1 cellular context compared by ENCODE assay signal in the genomic region with DNA sequence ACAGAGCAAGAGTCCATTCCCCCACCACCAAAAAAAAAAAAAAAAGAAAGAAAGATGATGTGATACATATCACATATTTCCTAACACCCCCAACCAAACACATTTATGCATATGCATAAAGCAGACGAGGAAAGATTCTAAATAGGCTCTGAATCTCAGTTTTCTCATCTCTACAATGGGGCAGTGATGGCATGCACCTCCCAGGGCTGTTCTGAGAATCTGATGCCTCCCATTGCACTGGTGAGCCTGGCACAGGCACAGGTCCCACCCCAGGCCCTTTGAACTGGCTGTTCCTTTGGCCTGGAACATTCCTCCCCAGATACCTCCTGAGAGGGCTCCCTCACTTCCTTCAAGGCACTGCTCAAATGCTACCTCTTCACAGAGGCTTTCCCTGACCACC.
TF ChIP-seq lines count a peak whose summit lies in the region.

No MANE protein-coding gene starts in this region.

TF ChIP-seq in K562, 482 proteins besides CTCF, POLR2A, EP300 and RAD21:
- TF ChIP-seq, protein P1, sequence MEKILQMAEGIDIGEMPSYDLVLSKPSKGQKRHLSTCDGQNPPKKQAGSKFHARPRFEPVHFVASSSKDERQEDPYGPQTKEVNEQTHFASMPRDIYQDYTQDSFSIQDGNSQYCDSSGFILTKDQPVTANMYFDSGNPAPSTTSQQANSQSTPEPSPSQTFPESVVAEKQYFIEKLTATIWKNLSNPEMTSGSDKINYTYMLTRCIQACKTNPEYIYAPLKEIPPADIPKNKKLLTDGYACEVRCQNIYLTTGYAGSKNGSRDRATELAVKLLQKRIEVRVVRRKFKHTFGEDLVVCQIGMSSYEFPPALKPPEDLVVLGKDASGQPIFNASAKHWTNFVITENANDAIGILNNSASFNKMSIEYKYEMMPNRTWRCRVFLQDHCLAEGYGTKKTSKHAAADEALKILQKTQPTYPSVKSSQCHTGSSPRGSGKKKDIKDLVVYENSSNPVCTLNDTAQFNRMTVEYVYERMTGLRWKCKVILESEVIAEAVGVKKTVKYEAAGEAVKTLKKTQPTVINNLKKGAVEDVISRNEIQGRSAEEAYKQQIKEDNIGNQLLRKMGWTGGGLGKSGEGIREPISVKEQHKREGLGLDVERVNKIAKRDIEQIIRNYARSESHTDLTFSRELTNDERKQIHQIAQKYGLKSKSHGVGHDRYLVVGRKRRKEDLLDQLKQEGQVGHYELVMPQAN (IDR thresholded peaks at IDR 0.05; ENCODE audit: borderline replicate concordance) = no peak
- peak; percentile 38 for TF ChIP-seq POLR2B (IDR thresholded peaks at IDR 0.05; ENCODE audit: low read depth, partially characterized antibody)
- TF ChIP-seq BRD4 (IDR thresholded peaks at IDR 0.05) = no peak
- no peak for TF ChIP-seq ZSCAN32 (CRISPR knock-in tag; IDR thresholded peaks at IDR 0.05)
- TF ChIP-seq BCOR (IDR thresholded peaks at IDR 0.05) = peak; percentile 73; the same call in 1 of the 2 replicates
- TF ChIP-seq ADNP (tag; IDR thresholded peaks at IDR 0.05) = peak; percentile 78
- peak; percentile 65 for TF ChIP-seq RBM25 (IDR thresholded peaks at IDR 0.05; ENCODE audit: low read depth, low read length, severe bottlenecking)
- no peak for TF ChIP-seq PHB2 (IDR thresholded peaks at IDR 0.05; ENCODE audit: low read depth)
- no peak for TF ChIP-seq SOX6 (IDR thresholded peaks at IDR 0.05)
- TF ChIP-seq PCBP1 (IDR thresholded peaks at IDR 0.05; ENCODE audit: low read depth, low read length, poor library complexity, severe bottlenecking) = no peak
- no peak for TF ChIP-seq HDAC8 (tag; IDR thresholded peaks at IDR 0.05)
- no peak for TF ChIP-seq ZNF121 (CRISPR knock-in tag; conservative IDR thresholded peaks at IDR 0.05)
- TF ChIP-seq KDM1A (IDR thresholded peaks at IDR 0.05) = peak in 1 of 2 experiments; percentile 43; a peak in 1 of 4 replicates
- TF ChIP-seq, protein P2, sequence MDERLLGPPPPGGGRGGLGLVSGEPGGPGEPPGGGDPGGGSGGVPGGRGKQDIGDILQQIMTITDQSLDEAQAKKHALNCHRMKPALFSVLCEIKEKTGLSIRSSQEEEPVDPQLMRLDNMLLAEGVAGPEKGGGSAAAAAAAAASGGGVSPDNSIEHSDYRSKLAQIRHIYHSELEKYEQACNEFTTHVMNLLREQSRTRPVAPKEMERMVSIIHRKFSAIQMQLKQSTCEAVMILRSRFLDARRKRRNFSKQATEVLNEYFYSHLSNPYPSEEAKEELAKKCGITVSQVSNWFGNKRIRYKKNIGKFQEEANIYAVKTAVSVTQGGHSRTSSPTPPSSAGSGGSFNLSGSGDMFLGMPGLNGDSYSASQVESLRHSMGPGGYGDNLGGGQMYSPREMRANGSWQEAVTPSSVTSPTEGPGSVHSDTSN (CRISPR knock-in tag; IDR thresholded peaks at IDR 0.05; ENCODE audit: low read depth) = no peak
- TF ChIP-seq, protein P2 (tag; conservative IDR thresholded peaks at IDR 0.05; ENCODE audit: low read depth) = no peak
- no peak for TF ChIP-seq KAT2B (IDR thresholded peaks at IDR 0.05; ENCODE audit: low read depth, low read length)
- no peak for TF ChIP-seq LCOR (CRISPR knock-in tag; IDR thresholded peaks at IDR 0.05)
- no peak for TF ChIP-seq POLR2AphosphoS5 (IDR thresholded peaks at IDR 0.05; ENCODE audit: control insufficient read depth, insufficient read depth, low read depth, low read length)
- TF ChIP-seq CHD2 (IDR thresholded peaks at IDR 0.05; ENCODE audit: low read depth, low read length) = no peak
- TF ChIP-seq POLR2AphosphoS2 (IDR thresholded peaks at IDR 0.05; ENCODE audit: low read length) = 0 out of 2 replicates have a peak, but pooled peaks have one; percentile 60
- no peak for TF ChIP-seq ZNF644 (tag; IDR thresholded peaks at IDR 0.05; ENCODE audit: low read depth)
- TF ChIP-seq GATAD2B (IDR thresholded peaks at IDR 0.05; ENCODE audit: borderline replicate concordance) = no peak
- TF ChIP-seq, protein P3, sequence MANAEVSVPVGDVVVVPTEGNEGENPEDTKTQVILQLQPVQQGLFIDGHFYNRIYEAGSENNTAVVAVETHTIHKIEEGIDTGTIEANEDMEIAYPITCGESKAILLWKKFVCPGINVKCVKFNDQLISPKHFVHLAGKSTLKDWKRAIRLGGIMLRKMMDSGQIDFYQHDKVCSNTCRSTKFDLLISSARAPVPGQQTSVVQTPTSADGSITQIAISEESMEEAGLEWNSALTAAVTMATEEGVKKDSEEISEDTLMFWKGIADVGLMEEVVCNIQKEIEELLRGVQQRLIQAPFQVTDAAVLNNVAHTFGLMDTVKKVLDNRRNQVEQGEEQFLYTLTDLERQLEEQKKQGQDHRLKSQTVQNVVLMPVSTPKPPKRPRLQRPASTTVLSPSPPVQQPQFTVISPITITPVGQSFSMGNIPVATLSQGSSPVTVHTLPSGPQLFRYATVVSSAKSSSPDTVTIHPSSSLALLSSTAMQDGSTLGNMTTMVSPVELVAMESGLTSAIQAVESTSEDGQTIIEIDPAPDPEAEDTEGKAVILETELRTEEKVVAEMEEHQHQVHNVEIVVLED (CRISPR knock-in tag; IDR thresholded peaks at IDR 0.05) = no peak
- TF ChIP-seq NFE2 (IDR thresholded peaks at IDR 0.05; ENCODE audit: low read depth) = no peak
- no peak for TF ChIP-seq CEBPB (tag; IDR thresholded peaks at IDR 0.05)
- TF ChIP-seq DMBX1 (CRISPR knock-in tag; IDR thresholded peaks at IDR 0.05; ENCODE audit: borderline replicate concordance) = no peak
- TF ChIP-seq NBN (IDR thresholded peaks at IDR 0.05; ENCODE audit: low read depth) = no peak
- TF ChIP-seq CHCHD3 (CRISPR knock-in tag; IDR thresholded peaks at IDR 0.05) = no peak
- TF ChIP-seq, protein P4, sequence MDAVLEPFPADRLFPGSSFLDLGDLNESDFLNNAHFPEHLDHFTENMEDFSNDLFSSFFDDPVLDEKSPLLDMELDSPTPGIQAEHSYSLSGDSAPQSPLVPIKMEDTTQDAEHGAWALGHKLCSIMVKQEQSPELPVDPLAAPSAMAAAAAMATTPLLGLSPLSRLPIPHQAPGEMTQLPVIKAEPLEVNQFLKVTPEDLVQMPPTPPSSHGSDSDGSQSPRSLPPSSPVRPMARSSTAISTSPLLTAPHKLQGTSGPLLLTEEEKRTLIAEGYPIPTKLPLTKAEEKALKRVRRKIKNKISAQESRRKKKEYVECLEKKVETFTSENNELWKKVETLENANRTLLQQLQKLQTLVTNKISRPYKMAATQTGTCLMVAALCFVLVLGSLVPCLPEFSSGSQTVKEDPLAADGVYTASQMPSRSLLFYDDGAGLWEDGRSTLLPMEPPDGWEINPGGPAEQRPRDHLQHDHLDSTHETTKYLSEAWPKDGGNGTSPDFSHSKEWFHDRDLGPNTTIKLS (IDR thresholded peaks at IDR 0.05; ENCODE audit: borderline replicate concordance, low read depth) = no peak
